In the genomic region with DNA sequence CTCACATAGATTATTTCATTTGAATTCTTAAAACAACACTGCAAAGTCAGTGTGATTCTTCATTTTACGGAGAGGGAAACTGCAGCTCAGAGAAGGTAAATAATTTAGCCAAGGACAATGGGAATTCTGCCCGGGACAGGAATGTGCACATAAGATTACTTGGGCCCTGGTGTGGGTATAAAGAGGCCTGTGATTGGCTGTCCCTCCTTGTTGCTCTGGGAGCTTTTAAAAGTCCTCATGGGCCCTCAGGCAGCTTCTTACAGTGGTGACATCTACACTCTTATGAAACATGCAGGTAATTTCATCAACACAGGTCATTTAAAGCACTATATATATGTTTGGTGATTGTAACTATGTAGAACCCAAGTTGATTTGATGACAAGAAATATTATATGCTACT, we compare ENCODE assay signal across 18 cellular contexts.
A peak's percentile ranks its signal among the peaks of the same experiment; 100 is the strongest.
DNase-seq lines count a peak whose midpoint lies in the region; ATAC-seq and TF ChIP-seq lines count a peak whose summit lies in the region.
"Had no signal": no experiment of that assay in that cellular context is flagged by ENCODE, and none has a peak within 500 bp of the region (broad histone marks: within the 10 kb centered on the region; RNA-seq: fewer than 3 reads in every experiment).

No MANE protein-coding gene starts in this region.

- H3K27me3 ChIP-seq in right atrium auricular region: no peaks in the 10 kb centered on the region
- H3K27me3 ChIP-seq: cardiac muscle cell, uterus had no signal

- POLR2A ChIA-PET in WTC11 (lab: Charles Lee): no interaction called here

- H3K36me3 Mint-ChIP-seq in activated T-cell treated with anti-CD3 and anti-CD28 coated beads, Interleukin-2, amount 50 U/mL, for 72 hours (ENCODE audit: insufficient read depth in 2 of 2): peaks cover 3% of the 10 kb centered on the region in 2 donors
- peaks cover 24% of the 10 kb centered on the region for H3K36me3 Mint-ChIP-seq in activated T-cell treated with anti-CD3 and anti-CD28 coated beads, Interleukin-2, amount 50 U/mL, for 4 hours (ENCODE audit: insufficient read depth)
- H3K36me3 Mint-ChIP-seq in WTC11: peaks cover 33% of the 10 kb centered on the region

- peak overlapping the region; percentile 89 for H3K27ac Mint-ChIP-seq in activated T-cell treated with anti-CD3 and anti-CD28 coated beads, Interleukin-2, amount 50 U/mL, for 72 hours
- peak overlapping the region; percentile 78 for H3K27ac Mint-ChIP-seq in WTC11
- H3K27ac Mint-ChIP-seq: activated CD8-positive, alpha-beta memory T cell treated with anti-CD3 and anti-CD28 coated beads, Interleukin-2, amount 10 ng/mL, durations not matched to agents 7 days and 5 days had no signal

- peaks cover 38% of the 10 kb centered on the region for H3K4me1 Mint-ChIP-seq in activated T-cell treated with anti-CD3 and anti-CD28 coated beads, Interleukin-2, amount 50 U/mL, for 72 hours (ENCODE audit: low read depth)
- H3K4me1 Mint-ChIP-seq in activated T-cell treated with anti-CD3 and anti-CD28 coated beads, Interleukin-2, amount 50 U/mL, for 4 hours (ENCODE audit: low read depth): peaks cover 36% of the 10 kb centered on the region
- H3K4me1 Mint-ChIP-seq in WTC11: peaks cover 72% of the 10 kb centered on the region

- CTCF ChIA-PET in WTC11 (lab: Charles Lee): interaction anchor here (0.7 to 1.3 kb wide), 3 partner anchors 56 to 109 kb away, joined by 4 read pairs; no protein-coding TSS in a partner anchor

- TF ChIP-seq CTCF in WTC11 (IDR thresholded peaks at IDR 0.05) (no peak), right atrium auricular region (IDR thresholded peaks at IDR 0.05) (no peak)

- ATAC-seq in activated T-cell treated with anti-CD3 and anti-CD28 coated beads, Interleukin-2, amount 50 U/mL, for 72 hours (replicated peaks in 1 of 2): no peak
- no peak for ATAC-seq in activated T-cell treated with anti-CD3 and anti-CD28 coated beads, Interleukin-2, amount 50 U/mL, for 4 hours
- ATAC-seq in WTC11 (no peak), HG02852 (IDR thresholded peaks at IDR 0.05; ENCODE audit: unreplicated experiment) (no peak)
- ATAC-seq: activated CD8-positive, alpha-beta memory T cell treated with anti-CD3 and anti-CD28 coated beads, Interleukin-2, amount 10 ng/mL, durations not matched to agents 7 days and 5 days; Panc1; stimulated activated naive CD8-positive, alpha-beta T cell treated with anti-CD3 and anti-CD28 coated beads, Interleukin-15, Interleukin-2, amounts not matched to agents 100 U/mL and 50 U/mL, for 24 hours had no signal

- DNase-seq in activated T-cell treated with anti-CD3 and anti-CD28 coated beads, Interleukin-2, amount 50 U/mL, for 72 hours: no peak
- no peak for DNase-seq in activated T-cell treated with anti-CD3 and anti-CD28 coated beads, Interleukin-2, amount 50 U/mL, for 4 hours
- DNase-seq in WTC11 (ENCODE audit: low spot score): no peak
- no peak for DNase-seq in right atrium auricular region (ENCODE audit: low spot score)
- peak; percentile 43 for DNase-seq in renal cortical epithelial cell (ENCODE audit: low read depth)
- no peak for DNase-seq in stimulated activated CD8-positive, alpha-beta memory T cell treated with anti-CD3 and anti-CD28 coated beads, Interleukin-4, amount 100 ng/mL, for 48 hours
- DNase-seq in epidermal melanocyte (ENCODE audit: insufficient read length, low spot score): no peak
- DNase-seq: activated CD8-positive, alpha-beta memory T cell treated with anti-CD3 and anti-CD28 coated beads, Interleukin-2, amount 10 ng/mL, durations not matched to agents 7 days and 5 days; activated naive CD4-positive, alpha-beta T cell treated with anti-CD3 and anti-CD28 coated beads, Interleukin-2, amount 50 U/mL, for 16 hours; DND-41; left cardiac atrium; NCI-H774; stimulated activated CD4-positive, alpha-beta T cell treated with anti-CD3 and anti-CD28 coated beads, Interleukin-12 subunit alpha, Interleukin-12 subunit beta, amount 100 ng/mL, for 4 hours; stimulated activated naive CD8-positive, alpha-beta T cell treated with anti-CD3 and anti-CD28 coated beads, Interleukin-15, Interleukin-2, amounts not matched to agents 100 U/mL and 50 U/mL, for 24 hours; uterus had no signal

- H3K4me3 ChIP-seq in right atrium auricular region: no peak overlapping the region
- H3K4me3 ChIP-seq: cardiac muscle cell, uterus had no signal

- H3K4me1 ChIP-seq in right atrium auricular region: peaks cover 0 to 41% of the 10 kb centered on the region in 2 donors
- H3K4me1 ChIP-seq: uterus had no signal

- no peaks in the 10 kb centered on the region for H3K27me3 Mint-ChIP-seq in activated T-cell treated with anti-CD3 and anti-CD28 coated beads, Interleukin-2, amount 50 U/mL, for 72 hours (ENCODE audit: low read depth)
- no peaks in the 10 kb centered on the region for H3K27me3 Mint-ChIP-seq in activated T-cell treated with anti-CD3 and anti-CD28 coated beads, Interleukin-2, amount 50 U/mL, for 4 hours (ENCODE audit: low read depth)
- no peaks in the 10 kb centered on the region for H3K27me3 Mint-ChIP-seq in WTC11 (ENCODE audit: low read depth)
- H3K27me3 Mint-ChIP-seq: activated CD8-positive, alpha-beta memory T cell treated with anti-CD3 and anti-CD28 coated beads, Interleukin-2, amount 10 ng/mL, durations not matched to agents 7 days and 5 days had no signal

- H3K4me3 Mint-ChIP-seq in activated T-cell treated with anti-CD3 and anti-CD28 coated beads, Interleukin-2, amount 50 U/mL, for 72 hours: no peak overlapping the region
- H3K4me3 Mint-ChIP-seq in activated T-cell treated with anti-CD3 and anti-CD28 coated beads, Interleukin-2, amount 50 U/mL, for 4 hours: no peak overlapping the region
- H3K4me3 Mint-ChIP-seq in WTC11: no peak overlapping the region
- H3K4me3 Mint-ChIP-seq: activated CD8-positive, alpha-beta memory T cell treated with anti-CD3 and anti-CD28 coated beads, Interleukin-2, amount 10 ng/mL, durations not matched to agents 7 days and 5 days had no signal

- no peaks in the 10 kb centered on the region for H3K9me3 Mint-ChIP-seq in activated T-cell treated with anti-CD3 and anti-CD28 coated beads, Interleukin-2, amount 50 U/mL, for 72 hours
- H3K9me3 Mint-ChIP-seq in activated T-cell treated with anti-CD3 and anti-CD28 coated beads, Interleukin-2, amount 50 U/mL, for 4 hours: no peaks in the 10 kb centered on the region
- H3K9me3 Mint-ChIP-seq in WTC11: no peaks in the 10 kb centered on the region

- H3K36me3 ChIP-seq in right atrium auricular region: peaks cover 17% of the 10 kb centered on the region
- H3K36me3 ChIP-seq: cardiac muscle cell, uterus had no signal

- H3K9me3 ChIP-seq in right atrium auricular region: no peaks in the 10 kb centered on the region
- H3K9me3 ChIP-seq: uterus had no signal

- peak overlapping the region; percentile 31 to 87 for H3K27ac ChIP-seq in right atrium auricular region
- H3K27ac ChIP-seq: cardiac muscle cell, uterus had no signal

TF ChIP-seq in WTC11, 78 proteins besides CTCF, POLR2A, EP300 and RAD21:
- TF ChIP-seq CREM (CRISPR knock-in tag; IDR thresholded peaks at IDR 0.05) (no peak), JUN (CRISPR knock-in tag; IDR thresholded peaks at IDR 0.05) (no peak), CREB1 (CRISPR knock-in tag; IDR thresholded peaks at IDR 0.05) (no peak), FOXJ3 (CRISPR knock-in tag; IDR thresholded peaks at IDR 0.05; ENCODE audit: borderline replicate concordance) (no peak), ZNF671 (CRISPR knock-in tag; IDR thresholded peaks at IDR 0.05) (no peak), TP53 (CRISPR knock-in tag; IDR thresholded peaks at IDR 0.05) (no peak), NFE2L1 (CRISPR knock-in tag; IDR thresholded peaks at IDR 0.05) (no peak), OVOL2 (CRISPR knock-in tag; IDR thresholded peaks at IDR 0.05; ENCODE audit: borderline replicate concordance) (no peak), IRF2 (CRISPR knock-in tag; IDR thresholded peaks at IDR 0.05; ENCODE audit: borderline replicate concordance, low read depth) (no peak), JAZF1 (CRISPR knock-in tag; IDR thresholded peaks at IDR 0.05) (no peak), ZNF416 (CRISPR knock-in tag; IDR thresholded peaks at IDR 0.05) (no peak), NFATC4 (CRISPR knock-in tag; IDR thresholded peaks at IDR 0.05) (no peak)
- TF ChIP-seq, protein P1, sequence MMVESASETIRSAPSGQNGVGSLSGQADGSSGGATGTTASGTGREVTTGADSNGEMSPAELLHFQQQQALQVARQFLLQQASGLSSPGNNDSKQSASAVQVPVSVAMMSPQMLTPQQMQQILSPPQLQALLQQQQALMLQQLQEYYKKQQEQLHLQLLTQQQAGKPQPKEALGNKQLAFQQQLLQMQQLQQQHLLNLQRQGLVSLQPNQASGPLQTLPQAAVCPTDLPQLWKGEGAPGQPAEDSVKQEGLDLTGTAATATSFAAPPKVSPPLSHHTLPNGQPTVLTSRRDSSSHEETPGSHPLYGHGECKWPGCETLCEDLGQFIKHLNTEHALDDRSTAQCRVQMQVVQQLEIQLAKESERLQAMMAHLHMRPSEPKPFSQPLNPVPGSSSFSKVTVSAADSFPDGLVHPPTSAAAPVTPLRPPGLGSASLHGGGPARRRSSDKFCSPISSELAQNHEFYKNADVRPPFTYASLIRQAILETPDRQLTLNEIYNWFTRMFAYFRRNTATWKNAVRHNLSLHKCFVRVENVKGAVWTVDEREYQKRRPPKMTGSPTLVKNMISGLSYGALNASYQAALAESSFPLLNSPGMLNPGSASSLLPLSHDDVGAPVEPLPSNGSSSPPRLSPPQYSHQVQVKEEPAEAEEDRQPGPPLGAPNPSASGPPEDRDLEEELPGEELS (CRISPR knock-in tag; IDR thresholded peaks at IDR 0.05): no peak
- TF ChIP-seq, protein P2, sequence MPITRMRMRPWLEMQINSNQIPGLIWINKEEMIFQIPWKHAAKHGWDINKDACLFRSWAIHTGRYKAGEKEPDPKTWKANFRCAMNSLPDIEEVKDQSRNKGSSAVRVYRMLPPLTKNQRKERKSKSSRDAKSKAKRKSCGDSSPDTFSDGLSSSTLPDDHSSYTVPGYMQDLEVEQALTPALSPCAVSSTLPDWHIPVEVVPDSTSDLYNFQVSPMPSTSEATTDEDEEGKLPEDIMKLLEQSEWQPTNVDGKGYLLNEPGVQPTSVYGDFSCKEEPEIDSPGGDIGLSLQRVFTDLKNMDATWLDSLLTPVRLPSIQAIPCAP (CRISPR knock-in tag; IDR thresholded peaks at IDR 0.05): no peak
